ENCODE assay signal across 8 cellular contexts in the genomic region with DNA sequence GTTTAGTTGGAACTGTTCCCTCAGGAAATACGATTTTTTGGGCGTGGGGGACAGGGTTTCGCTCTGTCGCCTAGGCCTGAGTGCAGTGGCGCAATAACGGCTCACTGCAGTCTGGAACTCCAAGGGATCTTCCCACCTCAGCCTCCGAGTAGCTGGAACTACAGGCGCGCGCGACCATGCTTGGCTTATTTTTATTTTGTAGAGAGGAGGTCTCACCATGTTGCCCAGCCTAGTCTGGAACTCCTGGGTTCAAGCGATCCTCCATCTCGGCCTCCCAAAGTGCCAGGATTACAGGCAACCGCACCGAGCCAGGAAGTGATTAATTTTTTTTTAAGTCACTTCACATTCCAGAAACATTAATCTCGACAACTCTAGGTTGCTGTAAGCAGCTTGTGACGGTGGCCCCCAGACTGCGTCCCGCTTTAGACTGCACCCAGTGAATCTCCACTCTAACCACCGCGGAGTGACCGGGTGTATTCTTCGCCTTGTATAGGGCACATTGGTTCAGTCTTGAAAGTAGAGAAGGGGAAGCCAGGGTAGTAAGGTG. TPM values are rescaled to one million over a fixed set of nuclear protein-coding genes. Genes with fewer than 3 reads are reported as not detected.
DNase-seq lines count a peak whose midpoint lies in the region; ATAC-seq, FAIRE-seq and TF ChIP-seq lines count a peak whose summit lies in the region.

No MANE protein-coding gene starts in this region.

- no peaks in the 10 kb centered on the region for H3K9me3 ChIP-seq in pancreas

- peak overlapping the region; percentile 91 for H3K27ac Mint-ChIP-seq in activated naive CD4-positive, alpha-beta T cell treated with anti-CD3 and anti-CD28 coated beads for 36 hours
- peak overlapping the region; percentile 90 for H3K27ac Mint-ChIP-seq in activated CD4-positive, alpha-beta memory T cell treated with anti-CD3 and anti-CD28 coated beads, Interleukin-2, amount 10 ng/mL, durations not matched to agents 7 days and 5 days

- no peak for TF ChIP-seq CTCF in foreskin keratinocyte (conservative IDR thresholded peaks at IDR 0.05)
- no peak for TF ChIP-seq CTCF in pancreas (IDR thresholded peaks at IDR 0.05)

- CTCF ChIA-PET in activated naive CD4-positive, alpha-beta T cell treated with anti-CD3 and anti-CD28 coated beads for 36 hours (lab: Charles Lee): interaction anchor here (0.5 to 1.7 kb wide), 10 partner anchors 11 to 407 kb away, joined by 3 to 7 read pairs (median 4); no protein-coding TSS in a partner anchor
- CTCF ChIA-PET in activated CD4-positive, alpha-beta memory T cell treated with anti-CD3 and anti-CD28 coated beads, Interleukin-2, amount 10 ng/mL, durations not matched to agents 7 days and 5 days (lab: Charles Lee): interaction anchor here (0.6 to 3.3 kb wide), 16 partner anchors 9 to 291 kb away, joined by 3 to 15 read pairs (median 4); a partner anchor contains a TSS

- peak overlapping the region; percentile 51 to 80 (median 72) for H3K4me3 ChIP-seq in pancreas

- POLR2A ChIA-PET in activated CD4-positive, alpha-beta memory T cell treated with anti-CD3 and anti-CD28 coated beads, Interleukin-2, amount 10 ng/mL, durations not matched to agents 7 days and 5 days (lab: Charles Lee): interaction anchor here (0.6 to 3.3 kb wide), 11 partner anchors 9 to 357 kb away, joined by 3 to 53 read pairs (median 5); a partner anchor contains a TSS

- peaks cover 17% of the 10 kb centered on the region for H3K9me3 Mint-ChIP-seq in activated naive CD4-positive, alpha-beta T cell treated with anti-CD3 and anti-CD28 coated beads for 36 hours
- H3K9me3 Mint-ChIP-seq in activated CD4-positive, alpha-beta memory T cell treated with anti-CD3 and anti-CD28 coated beads, Interleukin-2, amount 10 ng/mL, durations not matched to agents 7 days and 5 days: peaks cover 14% of the 10 kb centered on the region

- WGBS in pancreas, 2 donors: 26 to 35% methylated on average over 23 of the region's 23 CpGs

- intact Hi-C loops in activated naive CD4-positive, alpha-beta T cell treated with anti-CD3 and anti-CD28 coated beads for 36 hours (cut with micrococcal nuclease): loop anchor here (1.0 to 2.0 kb wide), 8 partner anchors 29 to 357 kb away; a partner anchor contains a TSS
- intact Hi-C loops in pancreas (cut with DNase I): no loop called here

- H3K4me1 Mint-ChIP-seq in activated naive CD4-positive, alpha-beta T cell treated with anti-CD3 and anti-CD28 coated beads for 36 hours (ENCODE audit: low read depth): peaks cover 15% of the 10 kb centered on the region
- peaks cover 28% of the 10 kb centered on the region for H3K4me1 Mint-ChIP-seq in activated CD4-positive, alpha-beta memory T cell treated with anti-CD3 and anti-CD28 coated beads, Interleukin-2, amount 10 ng/mL, durations not matched to agents 7 days and 5 days

- FAIRE-seq in pancreas (lab: Jason Lieb, UNC): no peak

- peak overlapping the region; percentile 89 for H3K4me3 Mint-ChIP-seq in activated naive CD4-positive, alpha-beta T cell treated with anti-CD3 and anti-CD28 coated beads for 36 hours
- peak overlapping the region; percentile 83 for H3K4me3 Mint-ChIP-seq in activated CD4-positive, alpha-beta memory T cell treated with anti-CD3 and anti-CD28 coated beads, Interleukin-2, amount 10 ng/mL, durations not matched to agents 7 days and 5 days

- no peaks in the 10 kb centered on the region for H3K27me3 ChIP-seq in foreskin keratinocyte
- H3K27me3 ChIP-seq in pancreas: no peaks in the 10 kb centered on the region

- peak overlapping the region; percentile 67 for H3K27ac ChIP-seq in foreskin keratinocyte
- peak overlapping the region; percentile 86 to 92 (median 90) for H3K27ac ChIP-seq in pancreas

- no peaks in the 10 kb centered on the region for H3K27me3 Mint-ChIP-seq in activated naive CD4-positive, alpha-beta T cell treated with anti-CD3 and anti-CD28 coated beads for 36 hours (ENCODE audit: low read depth)
- peaks cover 3% of the 10 kb centered on the region for H3K27me3 Mint-ChIP-seq in activated CD4-positive, alpha-beta memory T cell treated with anti-CD3 and anti-CD28 coated beads, Interleukin-2, amount 10 ng/mL, durations not matched to agents 7 days and 5 days

- no peak for DNase-seq in activated naive CD4-positive, alpha-beta T cell treated with anti-CD3 and anti-CD28 coated beads for 36 hours
- DNase-seq in activated naive CD4-positive, alpha-beta T cell (lab: John Stamatoyannopoulos, UW): no peak
- DNase-seq in activated CD4-positive, alpha-beta memory T cell treated with anti-CD3 and anti-CD28 coated beads, Interleukin-2, amount 10 ng/mL, durations not matched to agents 7 days and 5 days: no peak
- DNase-seq in foreskin keratinocyte (peak in 1 of 2 donors; percentile 55), pancreas (peak in 2 of 6 donors; percentile 15 to 42), NCI-H187 treated with DMSO at 0.1 percent for 48 hours (lab: John Stamatoyannopoulos, UW) (no peak)

- ATAC-seq in foreskin keratinocyte: peak; percentile 7
- ATAC-seq in pancreas: peak; percentile 5 to 29 (median 24)
- ATAC-seq in HG02973 (IDR thresholded peaks at IDR 0.05; ENCODE audit: unreplicated experiment): no peak
- no peak for ATAC-seq in GM19328 (IDR thresholded peaks at IDR 0.05; ENCODE audit: unreplicated experiment)

- peaks cover 4% of the 10 kb centered on the region for H3K36me3 Mint-ChIP-seq in activated naive CD4-positive, alpha-beta T cell treated with anti-CD3 and anti-CD28 coated beads for 36 hours (ENCODE audit: low read depth)
- peaks cover 19% of the 10 kb centered on the region for H3K36me3 Mint-ChIP-seq in activated CD4-positive, alpha-beta memory T cell treated with anti-CD3 and anti-CD28 coated beads, Interleukin-2, amount 10 ng/mL, durations not matched to agents 7 days and 5 days (ENCODE audit: low read depth)

- H3K4me1 ChIP-seq in foreskin keratinocyte (peaks cover 5% of the 10 kb centered on the region), pancreas (peaks cover 0 to 6% (median 4%) of the 10 kb centered on the region in 3 donors)

- H3K36me3 ChIP-seq in pancreas: no peaks in the 10 kb centered on the region

RNA-seq across cellular contexts. Expression of a gene that starts 0.8 kb away (rescaled TPM):
- total RNA-seq in activated naive CD4-positive, alpha-beta T cell treated with anti-CD3 and anti-CD28 coated beads for 36 hours: 10 to 100 TPM; 55.5 to 56.8 TPM
- 10 to 100 TPM; 66.3 to 66.9 TPM for total RNA-seq in activated CD4-positive, alpha-beta memory T cell treated with anti-CD3 and anti-CD28 coated beads, Interleukin-2, amount 10 ng/mL, durations not matched to agents 7 days and 5 days
- total RNA-seq in foreskin keratinocyte (29.8 and 34.8 TPM in 2 replicates), pancreas (10 to 100 TPM in 1 of 6 donors, 1 to 10 TPM in 5; 4.4 to 13.6 (median 7.2) TPM)
- polyA plus RNA-seq in foreskin keratinocyte (6.9 and 9.4 TPM in 2 replicates), pancreas (1 to 10 TPM; 3.8 to 8.2 TPM)

Comparison
In these comparisons a context has a peak if more than half of its experiments do, and no peak if none do; other contexts are left out.
1. ATAC-seq: peak in foreskin keratinocyte (single experiment) and pancreas (4 of 4); none in HG02973 (single experiment) and GM19328 (single experiment).